ENCODE assay signal across 1 cellular context in the genomic region with DNA sequence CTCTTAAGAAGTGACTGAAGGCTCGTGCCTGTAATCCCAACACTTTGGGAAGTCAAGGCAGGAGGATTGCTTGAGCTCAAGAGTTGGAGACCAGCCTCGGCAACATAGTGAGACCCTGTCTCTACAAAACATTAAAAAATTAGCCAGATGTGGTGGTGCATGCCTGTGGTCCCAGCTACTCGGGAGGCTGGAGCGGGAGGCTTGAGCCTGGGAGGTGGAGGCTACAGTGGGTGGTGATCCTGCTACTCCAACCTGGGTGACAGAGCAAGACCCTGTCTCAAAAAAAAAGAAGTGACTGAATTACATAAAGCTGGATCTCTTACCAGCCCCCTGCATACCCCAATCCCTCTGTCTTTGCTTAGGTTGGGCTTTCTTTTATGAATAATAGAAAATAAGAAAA.
A peak's percentile ranks its signal among the peaks of the same experiment; 100 is the strongest.
TF ChIP-seq lines count a peak whose summit lies in the region.

No MANE protein-coding gene starts in this region.

TF ChIP-seq in HepG2, 621 proteins besides CTCF, POLR2A, EP300 and RAD21:
- TF ChIP-seq, protein P1, sequence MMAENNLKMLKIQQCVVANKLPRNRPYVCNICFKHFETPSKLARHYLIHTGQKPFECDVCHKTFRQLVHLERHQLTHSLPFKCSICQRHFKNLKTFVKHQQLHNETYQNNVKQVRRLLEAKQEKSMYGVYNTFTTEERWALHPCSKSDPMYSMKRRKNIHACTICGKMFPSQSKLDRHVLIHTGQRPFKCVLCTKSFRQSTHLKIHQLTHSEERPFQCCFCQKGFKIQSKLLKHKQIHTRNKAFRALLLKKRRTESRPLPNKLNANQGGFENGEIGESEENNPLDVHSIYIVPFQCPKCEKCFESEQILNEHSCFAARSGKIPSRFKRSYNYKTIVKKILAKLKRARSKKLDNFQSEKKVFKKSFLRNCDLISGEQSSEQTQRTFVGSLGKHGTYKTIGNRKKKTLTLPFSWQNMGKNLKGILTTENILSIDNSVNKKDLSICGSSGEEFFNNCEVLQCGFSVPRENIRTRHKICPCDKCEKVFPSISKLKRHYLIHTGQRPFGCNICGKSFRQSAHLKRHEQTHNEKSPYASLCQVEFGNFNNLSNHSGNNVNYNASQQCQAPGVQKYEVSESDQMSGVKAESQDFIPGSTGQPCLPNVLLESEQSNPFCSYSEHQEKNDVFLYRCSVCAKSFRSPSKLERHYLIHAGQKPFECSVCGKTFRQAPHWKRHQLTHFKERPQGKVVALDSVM (CRISPR knock-in tag; IDR thresholded peaks at IDR 0.05): peak; percentile 95
- 0 out of 2 replicates have a peak, but pooled peaks have one; percentile 9 for TF ChIP-seq ZMAT3 (CRISPR knock-in tag; conservative IDR thresholded peaks at IDR 0.05)
- TF ChIP-seq, protein P2, sequence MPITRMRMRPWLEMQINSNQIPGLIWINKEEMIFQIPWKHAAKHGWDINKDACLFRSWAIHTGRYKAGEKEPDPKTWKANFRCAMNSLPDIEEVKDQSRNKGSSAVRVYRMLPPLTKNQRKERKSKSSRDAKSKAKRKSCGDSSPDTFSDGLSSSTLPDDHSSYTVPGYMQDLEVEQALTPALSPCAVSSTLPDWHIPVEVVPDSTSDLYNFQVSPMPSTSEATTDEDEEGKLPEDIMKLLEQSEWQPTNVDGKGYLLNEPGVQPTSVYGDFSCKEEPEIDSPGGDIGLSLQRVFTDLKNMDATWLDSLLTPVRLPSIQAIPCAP (CRISPR knock-in tag; IDR thresholded peaks at IDR 0.05; ENCODE audit: low read depth): no peak
